Comparison of ENCODE assay signal across 12 cellular contexts in the genomic region with DNA sequence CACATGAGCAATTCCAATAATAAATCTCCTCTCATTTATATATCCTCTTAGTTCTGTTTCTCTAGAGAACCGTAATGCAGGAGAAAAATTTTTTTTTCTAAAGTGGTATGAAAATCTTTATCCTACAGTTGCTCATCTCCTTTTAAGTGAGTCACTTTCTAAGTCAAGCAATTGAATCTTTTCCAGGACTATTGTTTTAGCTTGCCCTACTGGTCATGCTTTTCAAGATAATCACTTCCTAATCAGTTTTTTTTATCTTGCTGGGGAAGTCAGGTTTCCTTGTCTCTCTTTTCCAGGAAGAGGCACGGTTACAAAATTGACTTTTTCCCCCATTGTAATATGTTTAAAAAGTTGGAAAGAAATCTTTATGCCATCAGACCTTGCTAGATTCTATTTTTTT. TPM values are rescaled to one million over a fixed set of nuclear protein-coding genes. Genes with fewer than 3 reads are reported as not detected.
DNase-seq lines count a peak whose midpoint lies in the region; ATAC-seq and TF ChIP-seq lines count a peak whose summit lies in the region.
"Had no signal": no experiment of that assay in that cellular context is flagged by ENCODE, and none has a peak within 500 bp of the region (broad histone marks: within the 10 kb centered on the region; RNA-seq: fewer than 3 reads in every experiment).

No MANE protein-coding gene starts in this region.

- H3K4me1 ChIP-seq in adipocyte (ENCODE audit: control insufficient read depth, insufficient read depth, low read length): peaks cover 28% of the 10 kb centered on the region
- no peaks in the 10 kb centered on the region for H3K4me1 ChIP-seq in thyroid gland

- intact Hi-C loops in thyroid gland (cut with DNase I): no loop called here

- peak overlapping the region; percentile 73 for H3K4me3 Mint-ChIP-seq in HFFc6
- H3K4me3 Mint-ChIP-seq in stimulated activated naive B cell treated with anti-CD40 and anti-IgM and Interleukin-4, amounts not matched to agents 10 μg/mL and 1 μg/mL and 100 μg/mL, for 72 hours: no peak overlapping the region

- peaks cover 5% of the 10 kb centered on the region; the same call in 1 of the 2 replicates for H3K36me3 Mint-ChIP-seq in HFFc6 (ENCODE audit: low read depth)
- H3K36me3 Mint-ChIP-seq in stimulated activated naive B cell treated with anti-CD40 and anti-IgM and Interleukin-4, amounts not matched to agents 10 μg/mL and 1 μg/mL and 100 μg/mL, for 72 hours: peaks cover 27 to 51% of the 10 kb centered on the region in 2 donors

- CTCF ChIA-PET in GM10248 (lab: Yijun Ruan, JAX): interaction anchor here (1.4 to 4.1 kb wide), 4 partner anchors 12 to 83 kb away, joined by 3 to 28 read pairs (median 4); no protein-coding TSS in a partner anchor

- H3K9me3 ChIP-seq in adipocyte (ENCODE audit: control insufficient read depth, low read length): no peaks in the 10 kb centered on the region
- H3K9me3 ChIP-seq in thyroid gland: no peaks in the 10 kb centered on the region
- H3K9me3 ChIP-seq: neutrophil had no signal

- no peak for TF ChIP-seq CTCF in HFFc6 (IDR thresholded peaks at IDR 0.05)
- TF ChIP-seq CTCF in GM10248 (IDR thresholded peaks at IDR 0.05; ENCODE audit: control extremely low read depth, extremely low read depth, low read depth, missing control alignments): no peak
- no peak for TF ChIP-seq CTCF in thyroid gland (IDR thresholded peaks at IDR 0.05)

- no peaks in the 10 kb centered on the region for H3K9me3 Mint-ChIP-seq in HFFc6
- no peaks in the 10 kb centered on the region for H3K9me3 Mint-ChIP-seq in stimulated activated naive B cell treated with anti-CD40 and anti-IgM and Interleukin-4, amounts not matched to agents 10 μg/mL and 1 μg/mL and 100 μg/mL, for 72 hours

- POLR2A ChIA-PET in GM10248 (lab: Yijun Ruan, JAX): no interaction called here

- ATAC-seq in stimulated activated naive B cell treated with anti-CD40 and anti-IgM and Interleukin-4, amounts not matched to agents 10 μg/mL and 1 μg/mL and 100 μg/mL, for 72 hours (replicated peaks): no peak

- H3K27ac Mint-ChIP-seq in HFFc6: peak overlapping the region; percentile 78
- H3K27ac Mint-ChIP-seq in stimulated activated naive B cell treated with anti-CD40 and anti-IgM and Interleukin-4, amounts not matched to agents 10 μg/mL and 1 μg/mL and 100 μg/mL, for 72 hours: peak overlapping the region; percentile 3

- peaks cover 70% of the 10 kb centered on the region for H3K4me1 Mint-ChIP-seq in HFFc6 (ENCODE audit: low read depth)
- H3K4me1 Mint-ChIP-seq in stimulated activated naive B cell treated with anti-CD40 and anti-IgM and Interleukin-4, amounts not matched to agents 10 μg/mL and 1 μg/mL and 100 μg/mL, for 72 hours: peaks cover 13 to 23% of the 10 kb centered on the region in 2 donors

- no peak for TF ChIP-seq POLR2A in thyroid gland (IDR thresholded peaks at IDR 0.05)

- 71 to 80% methylated on average over 2 of the region's 2 CpGs for WGBS in thyroid gland, 2 donors

- no peaks in the 10 kb centered on the region for H3K27me3 Mint-ChIP-seq in HFFc6 (ENCODE audit: insufficient read depth)
- no peaks in the 10 kb centered on the region for H3K27me3 Mint-ChIP-seq in stimulated activated naive B cell treated with anti-CD40 and anti-IgM and Interleukin-4, amounts not matched to agents 10 μg/mL and 1 μg/mL and 100 μg/mL, for 72 hours

- H3K9ac ChIP-seq in adipocyte (ENCODE audit: low read length): no peak overlapping the region

- peak; percentile 87 for DNase-seq in HFFc6
- DNase-seq in adipocyte (ENCODE audit: low read depth): peak; percentile 57
- peak; percentile 55 for DNase-seq in glomerular endothelial cell (ENCODE audit: extremely low read depth, low read depth, low spot score)
- no peak for DNase-seq in stimulated activated naive B cell treated with anti-CD40 and anti-IgM and Interleukin-4, amounts not matched to agents 10 μg/mL and 1 μg/mL and 100 μg/mL, for 72 hours
- no peak for DNase-seq in GM10248 (ENCODE audit: extremely low spot score)
- DNase-seq in thyroid gland: no peak
- no peak for DNase-seq in NOMO-1 treated with DMSO at 0.1 percent for 48 hours (lab: John Stamatoyannopoulos, UW; ENCODE audit: unreplicated experiment)
- DNase-seq in islet precursor cell: no peak
- DNase-seq: anterior cingulate cortex, DMS 273 treated with DMSO at 0.1 percent for 48 hours, RPMI8226 had no signal

- H3K27me3 ChIP-seq in adipocyte (replicated peaks; ENCODE audit: control insufficient read depth, insufficient read depth, low read length) (no peaks in the 10 kb centered on the region), thyroid gland (no peaks in the 10 kb centered on the region)
- H3K27me3 ChIP-seq: neutrophil had no signal

- no peak overlapping the region for H3K4me3 ChIP-seq in adipocyte (ENCODE audit: low read length)
- no peak overlapping the region for H3K4me3 ChIP-seq in thyroid gland (replicated peaks in 1 of 3)

- no peaks in the 10 kb centered on the region for H3K36me3 ChIP-seq in adipocyte (ENCODE audit: control insufficient read depth, insufficient read depth, low read length, severe bottlenecking)
- no peaks in the 10 kb centered on the region for H3K36me3 ChIP-seq in thyroid gland
- H3K36me3 ChIP-seq: neutrophil had no signal

- no peak overlapping the region for H3K27ac ChIP-seq in thyroid gland
- H3K27ac ChIP-seq: neutrophil had no signal

RNA-seq across cellular contexts. Expression of a gene that starts 44.0 kb away (rescaled TPM):
- 10 to 100 TPM in 5 of 6 experiments, 1 to 10 TPM in 1; 8.7 to 12.8 (median 12.5) TPM for total RNA-seq in HFFc6 (2021; fragmentation: NEBNext Ultra II Directional; extraction: Animal tissue kit (Norgen Biotek cat#: 25700))
- total RNA-seq in glomerular endothelial cell (21.3 and 21.6 TPM in 2 replicates), thyroid gland (10 to 100 TPM; 12.6 to 14.9 (median 13.4) TPM)

Comparison
In these comparisons a context has a peak if more than half of its experiments do, and no peak if none do; other contexts are left out.
1. DNase-seq: peak in HFFc6 (single experiment), adipocyte (single experiment) and glomerular endothelial cell (single experiment); none in stimulated activated naive B cell treated with anti-CD40 and anti-IgM and Interleukin-4, amounts not matched to agents 10 μg/mL and 1 μg/mL and 100 μg/mL, for 72 hours (single experiment), GM10248 (single experiment), thyroid gland (0 of 2), NOMO-1 treated with DMSO at 0.1 percent for 48 hours (single experiment) and islet precursor cell (single experiment).